In the genomic region with DNA sequence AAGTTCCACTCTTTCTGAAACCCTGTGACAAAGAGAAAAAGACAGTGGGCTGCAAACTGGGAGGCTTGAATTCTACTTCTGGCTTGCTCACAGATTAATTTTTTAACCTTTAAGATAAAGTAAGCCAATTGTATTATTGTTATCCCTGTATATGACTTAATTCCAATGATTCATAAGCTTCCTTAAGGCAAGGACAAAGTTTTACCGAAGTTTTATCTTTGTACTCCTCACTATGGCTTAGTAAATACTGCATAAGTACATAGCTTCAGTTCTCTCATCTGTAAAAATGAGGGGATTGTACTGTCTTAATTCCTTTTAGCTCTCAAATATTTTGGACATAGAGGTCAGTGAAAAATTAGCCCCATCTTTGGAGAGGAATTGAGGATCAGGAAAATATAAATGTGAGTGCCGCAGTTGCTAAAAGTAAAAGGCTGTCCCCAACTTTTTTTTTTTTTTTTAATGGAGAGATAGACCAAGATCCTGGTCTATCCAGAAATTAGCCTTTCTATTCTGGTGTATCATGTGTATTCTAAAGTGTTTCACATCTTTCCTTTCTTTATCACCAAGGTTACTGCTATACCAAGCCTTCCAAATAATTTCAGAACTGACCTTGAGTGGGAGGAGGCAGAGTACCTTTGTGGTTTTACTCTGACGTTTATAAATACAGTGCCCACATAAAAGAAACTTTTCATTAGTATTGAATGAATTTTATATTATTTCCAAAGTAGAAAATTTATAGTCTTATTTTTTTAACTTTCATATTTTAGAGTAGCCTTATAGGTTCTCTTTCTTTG, we compare ENCODE assay signal across 21 cellular contexts. TPM values are rescaled to one million over a fixed set of nuclear protein-coding genes. Genes with fewer than 3 reads are reported as not detected.
A peak's percentile ranks its signal among the peaks of the same experiment; 100 is the strongest.
DNase-seq lines count a peak whose midpoint lies in the region; ATAC-seq, FAIRE-seq and TF ChIP-seq lines count a peak whose summit lies in the region.
"Had no signal": no experiment of that assay in that cellular context is flagged by ENCODE, and none has a peak within 500 bp of the region (broad histone marks: within the 10 kb centered on the region; RNA-seq: fewer than 3 reads in every experiment).

No MANE protein-coding gene starts in this region.

- no peaks in the 10 kb centered on the region for H3K9me1 ChIP-seq in endothelial cell of umbilical vein (replicated peaks; ENCODE audit: control insufficient read depth, extremely low read depth, insufficient read depth, low read length)

- no peak overlapping the region for H3K9ac ChIP-seq in endothelial cell of umbilical vein (replicated peaks; ENCODE audit: extremely low read depth, insufficient read depth, low read length)
- H3K9ac ChIP-seq: neural progenitor cell had no signal

- dilution Hi-C loops in endothelial cell of umbilical vein (cut with MboI; ENCODE audit: extremely low pct_ligation_motif_present, low sequenced_read_pairs): no loop called here

- H3K27me3 ChIP-seq in RWPE2 (ENCODE audit: insufficient read depth, poor library complexity, severe bottlenecking): no peaks in the 10 kb centered on the region
- no peaks in the 10 kb centered on the region for H3K27me3 ChIP-seq in endothelial cell of umbilical vein (ENCODE audit: control insufficient read depth in 2 of 2, insufficient read depth in 2 of 2, low read length in 2 of 2)
- no peaks in the 10 kb centered on the region for H3K27me3 ChIP-seq in prostate gland (replicated peaks; ENCODE audit: insufficient read depth)
- H3K27me3 ChIP-seq: neural progenitor cell had no signal

- H4K20me1 ChIP-seq in endothelial cell of umbilical vein (replicated peaks; ENCODE audit: control insufficient read depth, extremely low read depth, insufficient read depth, low read length): peaks cover 2% of the 10 kb centered on the region

- intact Hi-C loops in endothelial cell of umbilical vein (cut with micrococcal nuclease): loop anchor here (1.0 kb wide), 1 partner anchor 13 kb away; a partner anchor contains a TSS
- intact Hi-C loops in prostate gland (cut with DNase I): no loop called here

- H3K79me2 ChIP-seq in endothelial cell of umbilical vein (ENCODE audit: control insufficient read depth, insufficient read depth, low read length): peaks cover 60% of the 10 kb centered on the region

- H3K36me3 ChIP-seq in RWPE2 (ENCODE audit: low read depth) (no peaks in the 10 kb centered on the region), endothelial cell of umbilical vein (ENCODE audit: control insufficient read depth in 2 of 2, extremely low read depth in 1 of 2, insufficient read depth in 2 of 2, low read length in 2 of 2) (no peaks in the 10 kb centered on the region), prostate gland (no peaks in the 10 kb centered on the region)
- H3K36me3 ChIP-seq: left ventricle myocardium inferior, neural progenitor cell had no signal

- TF ChIP-seq POLR2A in endothelial cell of umbilical vein (IDR thresholded peaks at IDR 0.05; ENCODE audit: low read depth, low read length) (no peak), prostate gland (IDR thresholded peaks at IDR 0.05) (no peak)

- DNase-seq in RWPE2 (ENCODE audit: low spot score): no peak
- DNase-seq in endothelial cell of umbilical vein (ENCODE audit: low read depth, low spot score): peak; percentile 10
- DNase-seq in prostate gland (ENCODE audit: low spot score): no peak
- DNase-seq in stimulated activated CD4-positive, alpha-beta T cell treated with anti-CD3 and anti-CD28 coated beads, Interleukin-15, amount 100 ng/mL, for 24 hours: no peak
- no peak for DNase-seq in NCI-H2171 treated with DMSO at 0.1 percent for 48 hours (lab: John Stamatoyannopoulos, UW)
- DNase-seq: activated CD4-positive, alpha-beta T cell treated with anti-CD3 and anti-CD28 coated beads, Interleukin-2, amount 50 U/mL, for 1 hour; activated naive CD4-positive, alpha-beta T cell treated with anti-CD3 and anti-CD28 coated beads, Interleukin-2, amount 10 ng/mL, durations not matched to agents 7 days and 5 days; activated T-cell treated with anti-CD3 and anti-CD28 coated beads for 4 hours; DMS53; KBM-7; left ventricle myocardium inferior; NCI-H1048; NCI-H2081; NCI-H524 treated with DMSO at 0.1 percent for 48 hours; stimulated activated CD4-positive, alpha-beta T cell treated with anti-CD3 and anti-CD28 coated beads, Interleukin-12 subunit alpha, Interleukin-12 subunit beta, amount 100 ng/mL, for 4 hours; T-cell had no signal

- peak; percentile 63 for ATAC-seq in GM19351 (IDR thresholded peaks at IDR 0.05; ENCODE audit: unreplicated experiment)
- no peak for ATAC-seq in RWPE2 (ENCODE audit: low read depth)
- no peak for ATAC-seq in esophagus mucosa
- ATAC-seq in GM21528 (IDR thresholded peaks at IDR 0.05; ENCODE audit: low FRiP score, unreplicated experiment): no peak
- ATAC-seq: Right ventricle myocardium inferior had no signal

- no peak for TF ChIP-seq CTCF in RWPE2 (IDR thresholded peaks at IDR 0.05; ENCODE audit: poor library complexity, severe bottlenecking)
- no peak for TF ChIP-seq CTCF in endothelial cell of umbilical vein (IDR thresholded peaks at IDR 0.05; ENCODE audit: extremely low read depth in 1 of 2, insufficient read depth in 1 of 2, low read depth in 1 of 2, low read length in 2 of 2)
- TF ChIP-seq CTCF in prostate gland (IDR thresholded peaks at IDR 0.05): no peak

- no TSS peak for BruUV-seq in endothelial cell of umbilical vein (replicated peaks; lab: Mats Ljungman, UMichigan)

- H3K27ac ChIP-seq in RWPE2 (ENCODE audit: poor library complexity, severe bottlenecking) (peak overlapping the region; percentile 5), endothelial cell of umbilical vein (ENCODE audit: insufficient read depth, low read depth, low read length) (no peak overlapping the region), prostate gland (peak overlapping the region; percentile 12 to 21)
- H3K27ac ChIP-seq: left ventricle myocardium inferior, neural progenitor cell had no signal

- no peak overlapping the region for H3K4me3 ChIP-seq in RWPE2 (ENCODE audit: severe bottlenecking)
- H3K4me3 ChIP-seq in endothelial cell of umbilical vein (replicated peaks in 1 of 3; ENCODE audit: insufficient read depth in 1 of 3, low read depth in 1 of 3, low read length in 3 of 3): no peak overlapping the region
- H3K4me3 ChIP-seq in prostate gland: no peak overlapping the region
- H3K4me3 ChIP-seq: left ventricle myocardium inferior, neural progenitor cell had no signal

- WGBS in prostate gland: 56% methylated on average over 3 of the region's 3 CpGs

- no peak overlapping the region for H3K4me2 ChIP-seq in endothelial cell of umbilical vein (ENCODE audit: insufficient read depth, low read length)
- H3K4me2 ChIP-seq: neural progenitor cell had no signal

- POLR2A ChIA-PET in endothelial cell of umbilical vein (lab: Charles Lee): interaction anchor here (0.7 kb wide), 1 partner anchor 13 kb away, joined by 4 read pairs; a partner anchor contains a TSS

- CTCF ChIA-PET in endothelial cell of umbilical vein (lab: Charles Lee): interaction anchor here (0.9 to 2.3 kb wide), 10 partner anchors 9 to 385 kb away, joined by 3 to 8 read pairs (median 4); a partner anchor contains a TSS

- H3K9me3 ChIP-seq in RWPE2 (ENCODE audit: severe bottlenecking): no peaks in the 10 kb centered on the region
- no peaks in the 10 kb centered on the region for H3K9me3 ChIP-seq in endothelial cell of umbilical vein (replicated peaks; ENCODE audit: control insufficient read depth, insufficient read depth, low read length)
- H3K9me3 ChIP-seq in prostate gland: no peaks in the 10 kb centered on the region
- H3K9me3 ChIP-seq: left ventricle myocardium inferior had no signal

- FAIRE-seq in endothelial cell of umbilical vein (lab: Jason Lieb, UNC): no peak

- H3K4me1 ChIP-seq in RWPE2 (ENCODE audit: insufficient read depth, poor library complexity, severe bottlenecking) (peaks cover 24% of the 10 kb centered on the region), endothelial cell of umbilical vein (ENCODE audit: control insufficient read depth, extremely low read depth, insufficient read depth, low read length) (peaks cover 4% of the 10 kb centered on the region), prostate gland (replicated peaks) (no peaks in the 10 kb centered on the region)
- H3K4me1 ChIP-seq: neural progenitor cell had no signal

- no peak overlapping the region for H2AFZ ChIP-seq in endothelial cell of umbilical vein (ENCODE audit: low read depth, low read length)
- H2AFZ ChIP-seq: neural progenitor cell had no signal

TF ChIP-seq in endothelial cell of umbilical vein, 7 proteins besides CTCF, POLR2A, EP300 and RAD21 (continues in another document):
- TF ChIP-seq, protein P1, sequence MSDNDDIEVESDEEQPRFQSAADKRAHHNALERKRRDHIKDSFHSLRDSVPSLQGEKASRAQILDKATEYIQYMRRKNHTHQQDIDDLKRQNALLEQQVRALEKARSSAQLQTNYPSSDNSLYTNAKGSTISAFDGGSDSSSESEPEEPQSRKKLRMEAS (IDR thresholded peaks at IDR 0.05; ENCODE audit: insufficient read depth, insufficient read length): no peak
- no peak for TF ChIP-seq JUN (IDR thresholded peaks at IDR 0.05; ENCODE audit: borderline replicate concordance, insufficient read depth, insufficient read length, low read depth)
- no peak for TF ChIP-seq EZH2 (IDR thresholded peaks at IDR 0.05; ENCODE audit: borderline replicate concordance, low read depth, low read length, severe bottlenecking)
- no peak for TF ChIP-seq POLR2AphosphoS5 (IDR thresholded peaks at IDR 0.05; ENCODE audit: insufficient read depth, low read depth, low read length)
- no peak for TF ChIP-seq GATA2 (IDR thresholded peaks at IDR 0.05; ENCODE audit: insufficient read depth, insufficient read length, low read depth, low read length)

RNA-seq across cellular contexts. Expression of a gene that starts 13.3 kb away (rescaled TPM):
- total RNA-seq in endothelial cell of umbilical vein (20.7 and 25.2 TPM in 2 replicates), prostate gland (10 to 100 TPM; 34.8 to 49.0 TPM), esophagus mucosa (54.4 TPM)
- 3.9 and 6.6 TPM in 2 replicates for polyA plus RNA-seq in endothelial cell of umbilical vein
- 5.6 and 6.6 TPM in 2 replicates for polyA plus RNA-seq in endothelial cell of umbilical vein (2011; cell fraction: cytosol; rRNA removed)
- 39.1 and 40.7 TPM in 2 replicates for polyA plus RNA-seq in endothelial cell of umbilical vein (2011; cell fraction: nucleus; rRNA removed)
- polyA plus RNA-seq in endothelial cell of umbilical vein (2012): 9.2 and 15.7 TPM in 2 replicates
- 60.4 and 69.7 TPM in 2 replicates for polyA minus RNA-seq in endothelial cell of umbilical vein
- 8.6 TPM for polyA minus RNA-seq in endothelial cell of umbilical vein (2011; cell fraction: cytosol; rRNA and poly(A)+ RNA removed)
- 98.1 and 143 TPM in 2 replicates for polyA minus RNA-seq in endothelial cell of umbilical vein (2011; cell fraction: nucleus; rRNA and poly(A)+ RNA removed)

RNA-seq across cellular contexts. Expression of a gene that starts 13.5 kb away (rescaled TPM):
- total RNA-seq in endothelial cell of umbilical vein (26.1 and 31.1 TPM in 2 replicates), prostate gland (10 to 100 TPM; 30.3 to 39.6 TPM), esophagus mucosa (37.1 TPM)
- polyA plus RNA-seq in endothelial cell of umbilical vein: 13.7 and 14.1 TPM in 2 replicates
- 5.4 and 6.1 TPM in 2 replicates for polyA plus RNA-seq in endothelial cell of umbilical vein (2011; cell fraction: cytosol; rRNA removed)
- polyA plus RNA-seq in endothelial cell of umbilical vein (2011; cell fraction: nucleus; rRNA removed): 9.2 and 10.8 TPM in 2 replicates
- 14.2 and 17.4 TPM in 2 replicates for polyA plus RNA-seq in endothelial cell of umbilical vein (2012)
- 72.7 and 102 TPM in 2 replicates for polyA minus RNA-seq in endothelial cell of umbilical vein
- polyA minus RNA-seq in endothelial cell of umbilical vein (2011; cell fraction: cytosol; rRNA and poly(A)+ RNA removed): 13.9 TPM
- 63.2 and 103 TPM in 2 replicates for polyA minus RNA-seq in endothelial cell of umbilical vein (2011; cell fraction: nucleus; rRNA and poly(A)+ RNA removed)
